Comparison of ENCODE assay signal across 8 cellular contexts in the genomic region with DNA sequence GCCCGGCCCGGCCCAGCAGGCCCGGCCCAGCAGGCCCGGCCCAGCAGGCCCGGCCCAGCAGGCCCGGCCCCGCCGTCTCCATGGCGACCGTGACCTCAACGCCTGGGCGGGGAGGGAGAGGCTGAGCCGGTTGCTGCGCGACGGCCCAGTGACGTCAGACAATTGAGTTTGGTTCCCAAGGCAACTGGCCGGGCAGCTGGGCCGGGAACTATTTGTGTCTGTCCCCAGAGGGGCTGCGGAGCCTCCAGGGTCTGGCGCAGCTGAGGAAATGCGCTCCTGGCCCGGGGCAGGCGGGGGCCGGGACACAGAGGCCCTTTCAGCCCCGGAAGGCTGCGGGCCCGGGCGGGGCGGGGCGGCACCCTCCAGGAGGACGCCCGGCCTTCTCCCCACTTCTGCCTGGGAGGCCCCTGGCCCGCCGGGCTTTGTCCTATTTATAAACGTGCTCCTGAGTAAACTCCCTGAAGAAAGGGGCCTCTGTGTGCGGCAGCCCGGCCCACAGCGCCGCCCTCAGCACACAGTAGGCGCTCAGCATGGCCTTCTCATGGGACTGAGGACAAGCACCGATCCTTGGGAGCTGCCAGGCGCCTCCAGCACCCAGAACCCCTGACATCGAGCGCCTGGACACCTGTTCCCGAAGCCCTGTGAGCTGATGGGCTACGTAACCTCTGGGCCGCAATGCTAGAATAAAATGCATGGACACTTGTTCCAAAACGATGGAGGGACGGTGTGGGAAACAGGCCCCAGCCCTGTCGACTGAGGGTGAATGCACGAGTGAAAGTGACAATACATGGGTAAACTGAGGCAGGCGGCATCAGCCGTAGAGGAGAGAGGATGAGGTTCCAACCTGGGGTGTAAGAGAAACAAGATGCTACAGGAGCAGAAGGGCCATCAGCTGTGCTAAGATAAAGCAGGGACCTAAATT. TPM values are rescaled to one million over a fixed set of nuclear protein-coding genes. Genes with fewer than 3 reads are reported as not detected.
A peak's percentile ranks its signal among the peaks of the same experiment; 100 is the strongest.
DNase-seq lines count a peak whose midpoint lies in the region; ATAC-seq, FAIRE-seq and TF ChIP-seq lines count a peak whose summit lies in the region.

No MANE protein-coding gene starts in this region.

- H3K27me3 ChIP-seq in ACC112 (ENCODE audit: insufficient read depth, low read length) (no peaks in the 10 kb centered on the region), keratinocyte (ENCODE audit: control insufficient read depth, extremely low read depth, insufficient read depth, low read length) (no peaks in the 10 kb centered on the region)

- dilution Hi-C loops in keratinocyte (cut with MboI; ENCODE audit: extremely low pct_ligation_motif_present, low sequenced_read_pairs), result no loop called here

- FAIRE-seq in keratinocyte (lab: Jason Lieb, UNC), result no peak

- H3K9me1 ChIP-seq in keratinocyte (ENCODE audit: control insufficient read depth, extremely low read depth, insufficient read depth, low read length), result no peaks in the 10 kb centered on the region

- peaks cover 22% of the 10 kb centered on the region for H3K4me1 ChIP-seq in ACC112 (ENCODE audit: control insufficient read depth, insufficient read depth, low read length, unreplicated experiment)
- H3K4me1 ChIP-seq in keratinocyte (ENCODE audit: control insufficient read depth, extremely low read depth, insufficient read depth, low read length), result peaks cover 7% of the 10 kb centered on the region

- peak overlapping the region; percentile 71 for H3K4me2 ChIP-seq in keratinocyte (ENCODE audit: control insufficient read depth, extremely low read depth, insufficient read depth, low read depth, low read length)

- no peaks in the 10 kb centered on the region for H3K9me3 ChIP-seq in keratinocyte (ENCODE audit: control insufficient read depth, low read depth, low read length)

- H3K36me3 ChIP-seq in ACC112 (ENCODE audit: insufficient read depth, low read length) (no peaks in the 10 kb centered on the region), keratinocyte (ENCODE audit: control insufficient read depth in 2 of 2, extremely low read depth in 1 of 2, insufficient read depth in 2 of 2, low read length in 2 of 2) (no peaks in the 10 kb centered on the region)

- H3K9ac ChIP-seq in keratinocyte (ENCODE audit: control insufficient read depth, extremely low read depth, insufficient read depth, low read length), result peak overlapping the region; percentile 85

- no peak for TF ChIP-seq CTCF in keratinocyte (optimal IDR thresholded peaks at IDR 0.05 in 1 of 3, IDR thresholded peaks at IDR 0.05 in 1 of 3, conservative IDR thresholded peaks at IDR 0.05 in 1 of 3; ENCODE audit: extremely low read depth in 1 of 3, insufficient read depth in 2 of 3, low read length in 3 of 3)

- DNase-seq in NCI-H2227 (lab: John Stamatoyannopoulos, UW; ENCODE audit: unreplicated experiment), result peak; percentile 99
- DNase-seq in activated CD4-positive, CD25-positive, alpha-beta regulatory T cell treated with anti-CD3 and anti-CD28 coated beads, Interleukin-2, amount 50 U/mL, for 16 hours (ENCODE audit: low read depth, low spot score), result peak; percentile 92
- peak; percentile 96 for DNase-seq in central memory CD4-positive, alpha-beta T cell
- DNase-seq in keratinocyte (ENCODE audit: low read depth, low spot score), result peak; percentile 71
- DNase-seq in stimulated activated CD4-positive, alpha-beta T cell treated with anti-CD3 and anti-CD28 coated beads, Interleukin-12 subunit alpha, Interleukin-12 subunit beta, amount 100 ng/mL, for 4 hours, result peak; percentile 96

- H4K20me1 ChIP-seq in keratinocyte (ENCODE audit: control insufficient read depth, extremely low read depth, insufficient read depth, low read length), result no peaks in the 10 kb centered on the region

- no peaks in the 10 kb centered on the region for H3K79me2 ChIP-seq in ACC112 (ENCODE audit: control insufficient read depth, insufficient read depth, low read length, unreplicated experiment)
- no peaks in the 10 kb centered on the region for H3K79me2 ChIP-seq in keratinocyte (ENCODE audit: control insufficient read depth, insufficient read depth, low read length)

- peak overlapping the region; percentile 84 for H3K4me3 ChIP-seq in ACC112 (ENCODE audit: low read depth, low read length)
- peak overlapping the region; percentile 33 to 61 (median 54) for H3K4me3 ChIP-seq in keratinocyte (ENCODE audit: control insufficient read depth in 2 of 3, extremely low read depth in 1 of 3, insufficient read depth in 2 of 3, low read depth in 1 of 3, low read length in 3 of 3)

- H3K27ac ChIP-seq in ACC112 (ENCODE audit: low read depth, low read length), result peak overlapping the region; percentile 93
- peak overlapping the region; percentile 75 for H3K27ac ChIP-seq in keratinocyte (ENCODE audit: control insufficient read depth, insufficient read depth, low read length)

- ATAC-seq in GM18870 (IDR thresholded peaks at IDR 0.05; ENCODE audit: unreplicated experiment) (peak; percentile 83), HG03108 (IDR thresholded peaks at IDR 0.05; ENCODE audit: unreplicated experiment) (peak; percentile 80)

- H2AFZ ChIP-seq in ACC112 (ENCODE audit: low read length, unreplicated experiment) (no peak overlapping the region), keratinocyte (ENCODE audit: control insufficient read depth, low read length) (peak overlapping the region; percentile 30)

RNA-seq across cellular contexts. Expression of a gene that starts 12.3 kb away (rescaled TPM):
- not detected in 3 replicates for polyA plus RNA-seq in keratinocyte
- polyA plus RNA-seq in keratinocyte (2011; ENCODE audit: low read depth), result not detected
- not detected in 2 replicates for polyA plus RNA-seq in keratinocyte (2011; cell fraction: cytosol; rRNA removed)
- polyA plus RNA-seq in keratinocyte (2011; cell fraction: nucleus; rRNA removed), result not detected in 2 replicates
- polyA plus RNA-seq in keratinocyte (2012; ENCODE audit: low replicate concordance), result not detected in 2 replicates
- not detected in 3 replicates for polyA minus RNA-seq in keratinocyte
- not detected for polyA minus RNA-seq in keratinocyte (2011; cell fraction: cytosol; rRNA and poly(A)+ RNA removed)
- not detected in 2 replicates for polyA minus RNA-seq in keratinocyte (2011; cell fraction: nucleus; rRNA and poly(A)+ RNA removed)

Comparison
In these comparisons a context has a peak if more than half of its experiments do, and no peak if none do; other contexts are left out.
1. Peak in every context shown above with its lines: DNase-seq, ATAC-seq, H3K4me3 ChIP-seq and H3K27ac ChIP-seq.